12 cellular contexts compared by ENCODE assay signal in genomic region chr12:75862692-75863471, GRCh38.
A peak's percentile ranks its signal among the peaks of the same experiment; 100 is the strongest.
DNase-seq lines count a peak whose midpoint lies in the region; ATAC-seq and TF ChIP-seq lines count a peak whose summit lies in the region.
"Had no signal": no experiment of that assay in that cellular context is flagged by ENCODE, and none has a peak within 500 bp of the region (broad histone marks: within the 10 kb centered on the region; RNA-seq: fewer than 3 reads in every experiment).

No MANE protein-coding gene starts in this region.

- no peaks in the 10 kb centered on the region for H3K27me3 ChIP-seq in gastrocnemius medialis
- H3K27me3 ChIP-seq: sigmoid colon had no signal

- no peak for ATAC-seq in gastrocnemius medialis

- peaks cover 0 to 6% of the 10 kb centered on the region in 2 donors for H3K4me1 ChIP-seq in gastrocnemius medialis
- H3K4me1 ChIP-seq: sigmoid colon had no signal

- no peaks in the 10 kb centered on the region for H3K36me3 ChIP-seq in gastrocnemius medialis
- H3K36me3 ChIP-seq: sigmoid colon had no signal

- H3K4me3 ChIP-seq in astrocyte of the spinal cord (ENCODE audit: low read depth, low read length) (no peak overlapping the region), gastrocnemius medialis (no peak overlapping the region)
- H3K4me3 ChIP-seq: sigmoid colon had no signal

- TF ChIP-seq CTCF in astrocyte of the spinal cord (IDR thresholded peaks at IDR 0.05; ENCODE audit: low read depth, low read length) (no peak), GM13976 (IDR thresholded peaks at IDR 0.05; ENCODE audit: borderline replicate concordance, control extremely low read depth, extremely low read depth, insufficient read depth, missing control alignments) (no peak), gastrocnemius medialis (IDR thresholded peaks at IDR 0.05 in 4 of 5, conservative IDR thresholded peaks at IDR 0.05 in 1 of 5) (no peak)

- in situ Hi-C loops in astrocyte of the spinal cord (cut with HindIII; ENCODE audit: low sequenced_read_pairs), result no loop called here
- in situ Hi-C loops in GM13976 (cut with MboI; ENCODE audit: low sequenced_read_pairs, unreplicated experiment), result no loop called here
- in situ Hi-C loops in gastrocnemius medialis (cut with MboI; ENCODE audit: low sequenced_read_pairs in 4 of 4), result no loop called here

- TF ChIP-seq POLR2A in gastrocnemius medialis (IDR thresholded peaks at IDR 0.05), result no peak

- intact Hi-C loops in gastrocnemius medialis (cut with DNase I; ENCODE audit: low total_unique reads), result no loop called here

- peak; percentile 12 for DNase-seq in COLO668 (lab: John Stamatoyannopoulos, UW; ENCODE audit: unreplicated experiment)
- DNase-seq in HT-29 (ENCODE audit: low spot score), result peak; percentile 60
- peak; percentile 61 for DNase-seq in astrocyte of the spinal cord (ENCODE audit: low read depth, low spot score)
- DNase-seq in lung microvascular endothelial cell (ENCODE audit: low read depth in 2 of 2), result peak; percentile 50 to 94
- DNase-seq in T-helper 1 cell, result no peak
- DNase-seq in GM13976 (ENCODE audit: low spot score), result no peak
- no peak for DNase-seq in gastrocnemius medialis
- DNase-seq in cortex of kidney (lab: John Stamatoyannopoulos, UW), result no peak
- DNase-seq: activated B cell treated with CpG ODN at 0.5 μM for 24 hours; activated naive CD8-positive, alpha-beta T cell treated with anti-CD3 and anti-CD28 coated beads, Interleukin-2, amount 10 ng/mL, durations not matched to agents 7 days and 5 days; sigmoid colon; stimulated activated naive CD4-positive, alpha-beta T cell had no signal

- H3K9me3 ChIP-seq in gastrocnemius medialis, result no peaks in the 10 kb centered on the region
- H3K9me3 ChIP-seq: sigmoid colon had no signal

- no peak overlapping the region for H3K27ac ChIP-seq in gastrocnemius medialis
- H3K27ac ChIP-seq: sigmoid colon had no signal

Comparison
In these comparisons a context has a peak if more than half of its experiments do, and no peak if none do; other contexts are left out.
1. DNase-seq: peak in COLO668 (single experiment), HT-29 (single experiment), astrocyte of the spinal cord (single experiment) and lung microvascular endothelial cell (2 of 2); none in T-helper 1 cell (0 of 5), GM13976 (single experiment), gastrocnemius medialis (0 of 2) and cortex of kidney (single experiment).